Comparison of ENCODE assay signal across 15 cellular contexts in the genomic region with DNA sequence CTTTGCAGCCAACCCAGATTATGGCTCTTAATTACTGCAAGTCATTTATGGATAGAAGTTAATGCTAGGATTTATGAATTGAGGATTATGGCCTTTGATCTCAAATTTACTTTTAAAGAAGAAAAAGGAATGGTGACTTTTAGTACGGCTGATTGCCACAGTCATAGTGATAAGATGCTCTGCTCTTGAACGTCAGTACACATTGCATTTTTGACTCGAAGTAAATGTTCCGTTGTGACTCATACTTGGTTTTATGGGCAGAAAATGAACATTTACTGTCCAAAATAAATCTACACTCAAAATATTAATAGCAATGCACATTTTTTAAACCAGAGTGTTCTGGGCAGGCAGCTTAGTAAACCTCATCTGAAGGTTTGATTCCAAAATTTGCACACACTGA. TPM values are rescaled to one million over a fixed set of nuclear protein-coding genes. Genes with fewer than 3 reads are reported as not detected.
DNase-seq lines count a peak whose midpoint lies in the region; ATAC-seq, FAIRE-seq and TF ChIP-seq lines count a peak whose summit lies in the region.
"Had no signal": no experiment of that assay in that cellular context is flagged by ENCODE, and none has a peak within 500 bp of the region (broad histone marks: within the 10 kb centered on the region; RNA-seq: fewer than 3 reads in every experiment).

No MANE protein-coding gene starts in this region.

- H3K36me3 Mint-ChIP-seq in activated naive CD4-positive, alpha-beta T cell treated with anti-CD3 and anti-CD28 coated beads, Interleukin-2, amount 50 U/mL, for 72 hours, result no peaks in the 10 kb centered on the region

- CTCF ChIA-PET in A673 (lab: Charles Lee), result no interaction called here

- TF ChIP-seq EP300 in stomach (IDR thresholded peaks at IDR 0.05), result no peak

- peak overlapping the region; percentile 41 for H3K4me3 ChIP-seq in HAP-1
- peak overlapping the region; percentile 57 to 64 for H3K4me3 ChIP-seq in ascending aorta
- peak overlapping the region; percentile 29 to 49 (median 42) for H3K4me3 ChIP-seq in stomach
- no peak overlapping the region for H3K4me3 ChIP-seq in small intestine (ENCODE audit: low read depth in 1 of 2, low read length in 2 of 2)
- H3K4me3 ChIP-seq in A673 (ENCODE audit: low read depth, low read length, poor library complexity, severe bottlenecking), result no peak overlapping the region
- H3K4me3 ChIP-seq: body of pancreas, lung had no signal

- FAIRE-seq in small intestine (lab: Jason Lieb, UNC), result no peak
- FAIRE-seq: urothelium cell line had no signal

- H3K9me3 Mint-ChIP-seq in activated naive CD4-positive, alpha-beta T cell treated with anti-CD3 and anti-CD28 coated beads, Interleukin-2, amount 50 U/mL, for 72 hours, result peaks cover 1 to 3% of the 10 kb centered on the region in 2 donors

- WGBS in stomach, 5 donors, result 52 to 69% (median 65%) methylated on average over 4 of the region's 4 CpGs
- 10 to 32% (median 32%) methylated on average over 4 of the region's 4 CpGs for WGBS in small intestine, 3 donors

- intact Hi-C loops in ascending aorta (cut with DNase I) (loop anchor here (2.0 to 10.0 kb wide), 3 partner anchors 16 to 158 kb away; no protein-coding TSS in a partner anchor), stomach (cut with DNase I; ENCODE audit: low total_unique reads) (no loop called here), A673 (cut with micrococcal nuclease; ENCODE audit: unreplicated experiment) (no loop called here)

- H3K27ac Mint-ChIP-seq in activated naive CD4-positive, alpha-beta T cell treated with anti-CD3 and anti-CD28 coated beads, Interleukin-2, amount 50 U/mL, for 72 hours, result no peak overlapping the region

- H3K36me3 ChIP-seq in HAP-1 (replicated peaks) (no peaks in the 10 kb centered on the region), ascending aorta (no peaks in the 10 kb centered on the region), stomach (no peaks in the 10 kb centered on the region), small intestine (ENCODE audit: control insufficient read depth in 2 of 2, insufficient read depth in 2 of 2, low read length in 2 of 2) (no peaks in the 10 kb centered on the region), A673 (ENCODE audit: insufficient read depth, low read length, poor library complexity, severe bottlenecking) (no peaks in the 10 kb centered on the region)
- H3K36me3 ChIP-seq: gastroesophageal sphincter had no signal

- DNase-seq in HAP-1 (ENCODE audit: low spot score in 2 of 2) (no peak), ascending aorta (ENCODE audit: low spot score in 2 of 2) (no peak), foreskin keratinocyte (no peak), stomach (no peak), NCI-H2171 (lab: John Stamatoyannopoulos, UW) (no peak), small intestine (no peak), A673 (ENCODE audit: low spot score) (no peak)
- DNase-seq in activated naive CD4-positive, alpha-beta T cell treated with anti-CD3 and anti-CD28 coated beads, Interleukin-2, amount 50 U/mL, for 72 hours (ENCODE audit: low spot score in 2 of 2), result no peak
- DNase-seq: H7 had no signal

- ATAC-seq in foreskin keratinocyte, result peak; percentile 34
- no peak for ATAC-seq in activated naive CD4-positive, alpha-beta T cell treated with anti-CD3 and anti-CD28 coated beads, Interleukin-2, amount 50 U/mL, for 72 hours

- BruUV-seq in A673 (replicated peaks; lab: Mats Ljungman, UMichigan), result no TSS peak

- peaks cover 53% of the 10 kb centered on the region for H3K4me1 ChIP-seq in HAP-1
- peaks cover 0 to 45% of the 10 kb centered on the region in 2 donors for H3K4me1 ChIP-seq in ascending aorta
- H3K4me1 ChIP-seq in foreskin keratinocyte, result peaks cover 22% of the 10 kb centered on the region
- peaks cover 0 to 20% (median 6%) of the 10 kb centered on the region in 4 donors for H3K4me1 ChIP-seq in stomach
- H3K4me1 ChIP-seq in small intestine (ENCODE audit: control insufficient read depth in 2 of 2, insufficient read depth in 1 of 2, low read depth in 1 of 2, low read length in 1 of 2), result peaks cover 0 to 3% of the 10 kb centered on the region in 2 donors
- H3K4me1 ChIP-seq in A673 (ENCODE audit: insufficient read depth, low read length, poor library complexity, severe bottlenecking), result no peaks in the 10 kb centered on the region

- H3K27me3 ChIP-seq in HAP-1 (ENCODE audit: low read depth), result no peaks in the 10 kb centered on the region
- H3K27me3 ChIP-seq in ascending aorta, result no peaks in the 10 kb centered on the region
- H3K27me3 ChIP-seq in foreskin keratinocyte, result no peaks in the 10 kb centered on the region
- H3K27me3 ChIP-seq in stomach, result no peaks in the 10 kb centered on the region
- no peaks in the 10 kb centered on the region for H3K27me3 ChIP-seq in small intestine (ENCODE audit: control insufficient read depth in 2 of 2, insufficient read depth in 2 of 2, low read length in 2 of 2)
- H3K27me3 ChIP-seq in A673 (replicated peaks; ENCODE audit: insufficient read depth, low read depth, low read length, poor library complexity), result no peaks in the 10 kb centered on the region
- H3K27me3 ChIP-seq: body of pancreas, gastroesophageal sphincter had no signal

- no peak for TF ChIP-seq POLR2A in stomach (IDR thresholded peaks at IDR 0.05)

- in situ Hi-C loops in HAP-1 (cut with MboI; ENCODE audit: low sequenced_read_pairs), result no loop called here

- POLR2A ChIA-PET in A673 (lab: Charles Lee; ENCODE audit: low non-redundant PET), result no interaction called here

- H3K27ac ChIP-seq in ascending aorta (peak overlapping the region; percentile 72 to 81), foreskin keratinocyte (no peak overlapping the region), stomach (peak overlapping the region in 2 of 5 donors; percentile 59 to 68), small intestine (ENCODE audit: low read depth in 1 of 2, low read length in 1 of 2) (no peak overlapping the region), A673 (ENCODE audit: low read depth, low read length, poor library complexity, severe bottlenecking) (no peak overlapping the region)
- H3K27ac ChIP-seq: body of pancreas, KMS-11, RWPE1 had no signal

- no peaks in the 10 kb centered on the region for H3K9me3 ChIP-seq in HAP-1
- H3K9me3 ChIP-seq in ascending aorta, result no peaks in the 10 kb centered on the region
- H3K9me3 ChIP-seq in stomach, result peaks cover 0 to 2% (median under 1%) of the 10 kb centered on the region in 4 donors
- no peaks in the 10 kb centered on the region for H3K9me3 ChIP-seq in small intestine (ENCODE audit: control insufficient read depth, low read depth)
- H3K9me3 ChIP-seq in A673 (ENCODE audit: low read depth, low read length, poor library complexity, severe bottlenecking), result no peaks in the 10 kb centered on the region
- H3K9me3 ChIP-seq: body of pancreas had no signal

- TF ChIP-seq CTCF in ascending aorta (IDR thresholded peaks at IDR 0.05) (no peak), foreskin keratinocyte (conservative IDR thresholded peaks at IDR 0.05) (no peak), stomach (IDR thresholded peaks at IDR 0.05) (no peak), A673 (conservative IDR thresholded peaks at IDR 0.05; ENCODE audit: low read depth, low read length) (no peak)

RNA-seq across cellular contexts. Expression of a gene that starts 0.8 kb away (rescaled TPM):
- total RNA-seq in ascending aorta, result 12.3 TPM
- total RNA-seq in foreskin keratinocyte, result 0.44 and 3.7 TPM in 2 replicates
- polyA plus RNA-seq in foreskin keratinocyte, result 0.22 and 1.7 TPM in 2 replicates
- 10 to 100 TPM in 4 of 5 donors, 1 to 10 TPM in 1; 2.7 to 98.8 (median 15.2) TPM for total RNA-seq in stomach
- 1 to 10 TPM; 1.1 to 5.8 (median 1.9) TPM for polyA plus RNA-seq in stomach
- not detected for total RNA-seq in activated naive CD4-positive, alpha-beta T cell treated with anti-CD3 and anti-CD28 coated beads, Interleukin-2, amount 50 U/mL, for 72 hours
- polyA plus RNA-seq in small intestine, result 1 to 10 TPM in 1 of 3 donors, not detected in 2; 1.6 TPM
- total RNA-seq in A673 (2021), result not detected in 2 replicates

Comparison
In these comparisons a context has a peak if more than half of its experiments do, and no peak if none do; other contexts are left out.
1. H3K4me3 ChIP-seq: peak in HAP-1 (single experiment), ascending aorta (2 of 2) and stomach (4 of 4); none in small intestine (0 of 2) and A673 (single experiment).
2. H3K27ac ChIP-seq: peak in ascending aorta (2 of 2); none in foreskin keratinocyte (single experiment), small intestine (0 of 2) and A673 (single experiment).